Comparison of ENCODE assay signal across 13 cellular contexts in genomic region chr13:99339736-99340392, GRCh38. TPM values are rescaled to one million over a fixed set of nuclear protein-coding genes. Genes with fewer than 3 reads are reported as not detected.
DNase-seq lines count a peak whose midpoint lies in the region; ATAC-seq, FAIRE-seq and TF ChIP-seq lines count a peak whose summit lies in the region.
"Had no signal": no experiment of that assay in that cellular context is flagged by ENCODE, and none has a peak within 500 bp of the region (broad histone marks: within the 10 kb centered on the region; RNA-seq: fewer than 3 reads in every experiment).

No MANE protein-coding gene starts in this region.

- no peak for TF ChIP-seq CTCF in DND-41 (IDR thresholded peaks at IDR 0.05; ENCODE audit: borderline replicate concordance, extremely low read depth, low read length, poor library complexity, severe bottlenecking)

- H3K4me1 ChIP-seq in DND-41 (ENCODE audit: insufficient read depth, low read length), result no peaks in the 10 kb centered on the region

- H3K9ac ChIP-seq in DND-41 (ENCODE audit: low read depth, low read length), result no peak overlapping the region

- peak; percentile 18 for DNase-seq in DND-41
- DNase-seq in NCI-H2171 (lab: John Stamatoyannopoulos, UW), result peak; percentile 56
- no peak for DNase-seq in activated T-helper 2 cell treated with anti-CD3 and anti-CD28 coated beads, Interferon-gamma antibody, Interleukin-2, Interleukin-4, amounts not matched to agents 10 μg/mL and 5 μg/mL and 100 μg/mL, durations not matched to agents 14 hours and 24 hours and 36 hours (ENCODE audit: low spot score)
- no peak for DNase-seq in NCI-H82 (lab: John Stamatoyannopoulos, UW)
- no peak for DNase-seq in NK-92 treated with Interleukin-12 subunit alpha and Interleukin-12 subunit beta, amount 100 ng/mL, for 24 hours (lab: John Stamatoyannopoulos, UW)
- DNase-seq: endodermal cell, NCI-H69 had no signal

- H3K27ac Mint-ChIP-seq in activated T-helper 2 cell treated with anti-CD3 and anti-CD28 coated beads, Interferon-gamma antibody, Interleukin-2, Interleukin-4, amounts not matched to agents 10 μg/mL and 5 μg/mL and 100 μg/mL, durations not matched to agents 14 hours and 24 hours and 36 hours, result peak overlapping the region; percentile 42

- peaks cover 60% of the 10 kb centered on the region for H3K36me3 ChIP-seq in DND-41 (ENCODE audit: insufficient read depth, low read length)

- H3K4me3 Mint-ChIP-seq in activated T-helper 2 cell treated with anti-CD3 and anti-CD28 coated beads, Interferon-gamma antibody, Interleukin-2, Interleukin-4, amounts not matched to agents 10 μg/mL and 5 μg/mL and 100 μg/mL, durations not matched to agents 14 hours and 24 hours and 36 hours (ENCODE audit: low read depth), result peak overlapping the region; percentile 50
- H3K4me3 Mint-ChIP-seq: endodermal cell had no signal

- intact Hi-C loops in activated T-helper 2 cell treated with anti-CD3 and anti-CD28 coated beads, Interferon-gamma antibody, Interleukin-2, Interleukin-4, amounts not matched to agents 10 μg/mL and 5 μg/mL and 100 μg/mL, durations not matched to agents 14 hours and 24 hours and 36 hours (cut with micrococcal nuclease), result no loop called here

- H3K27me3 Mint-ChIP-seq in activated T-helper 2 cell treated with anti-CD3 and anti-CD28 coated beads, Interferon-gamma antibody, Interleukin-2, Interleukin-4, amounts not matched to agents 10 μg/mL and 5 μg/mL and 100 μg/mL, durations not matched to agents 14 hours and 24 hours and 36 hours (ENCODE audit: low read depth), result no peaks in the 10 kb centered on the region

- H3K27me3 ChIP-seq in DND-41 (ENCODE audit: insufficient read depth, low read length, poor library complexity), result no peaks in the 10 kb centered on the region

- no peaks in the 10 kb centered on the region for H4K20me1 ChIP-seq in DND-41 (ENCODE audit: insufficient read depth, low read length)

- no peaks in the 10 kb centered on the region for H3K9me3 Mint-ChIP-seq in activated T-helper 2 cell treated with anti-CD3 and anti-CD28 coated beads, Interferon-gamma antibody, Interleukin-2, Interleukin-4, amounts not matched to agents 10 μg/mL and 5 μg/mL and 100 μg/mL, durations not matched to agents 14 hours and 24 hours and 36 hours
- H3K9me3 Mint-ChIP-seq: endodermal cell had no signal

- FAIRE-seq in islet of Langerhans (lab: Jason Lieb, UNC), result peak; percentile 68
- FAIRE-seq: G401.6 had no signal

- no peak overlapping the region for H3K4me3 ChIP-seq in DND-41 (ENCODE audit: low read depth in 1 of 2, low read length in 2 of 2)
- H3K4me3 ChIP-seq: lung, thoracic aorta had no signal

- no peaks in the 10 kb centered on the region for H3K9me3 ChIP-seq in DND-41 (ENCODE audit: insufficient read depth, low read length, severe bottlenecking)
- H3K9me3 ChIP-seq: thoracic aorta had no signal

- no peak overlapping the region for H2AFZ ChIP-seq in DND-41 (ENCODE audit: low read depth, low read length)

- H3K4me1 Mint-ChIP-seq in activated T-helper 2 cell treated with anti-CD3 and anti-CD28 coated beads, Interferon-gamma antibody, Interleukin-2, Interleukin-4, amounts not matched to agents 10 μg/mL and 5 μg/mL and 100 μg/mL, durations not matched to agents 14 hours and 24 hours and 36 hours (ENCODE audit: low read depth), result peaks cover 51% of the 10 kb centered on the region
- H3K4me1 Mint-ChIP-seq: endodermal cell had no signal

- ATAC-seq in DND-41 (ENCODE audit: insufficient read depth, low read depth), result no peak
- ATAC-seq in HG02642 (IDR thresholded peaks at IDR 0.05; ENCODE audit: poor library complexity, unreplicated experiment), result no peak
- no peak for ATAC-seq in GM18907 (IDR thresholded peaks at IDR 0.05; ENCODE audit: unreplicated experiment)

- H3K36me3 Mint-ChIP-seq in activated T-helper 2 cell treated with anti-CD3 and anti-CD28 coated beads, Interferon-gamma antibody, Interleukin-2, Interleukin-4, amounts not matched to agents 10 μg/mL and 5 μg/mL and 100 μg/mL, durations not matched to agents 14 hours and 24 hours and 36 hours (ENCODE audit: low read depth), result peaks cover 78% of the 10 kb centered on the region

- H3K4me2 ChIP-seq in DND-41 (ENCODE audit: insufficient read depth, low read length), result no peak overlapping the region

- no peak overlapping the region for H3K27ac ChIP-seq in DND-41 (ENCODE audit: low read length)
- H3K27ac ChIP-seq: thoracic aorta had no signal

- H3K79me2 ChIP-seq in DND-41 (ENCODE audit: insufficient read depth, low read length), result no peaks in the 10 kb centered on the region

RNA-seq across cellular contexts. Expression of gene GPR183, which starts 32.7 kb away (rescaled TPM):
- total RNA-seq in activated T-helper 2 cell treated with anti-CD3 and anti-CD28 coated beads, Interferon-gamma antibody, Interleukin-2, Interleukin-4, amounts not matched to agents 10 μg/mL and 5 μg/mL and 100 μg/mL, durations not matched to agents 14 hours and 24 hours and 36 hours, result 143 and 147 TPM in 2 replicates

Comparison
In these comparisons a context has a peak if more than half of its experiments do, and no peak if none do; other contexts are left out.
1. DNase-seq: peak in DND-41 (single experiment) and NCI-H2171 (single experiment); none in activated T-helper 2 cell treated with anti-CD3 and anti-CD28 coated beads, Interferon-gamma antibody, Interleukin-2, Interleukin-4, amounts not matched to agents 10 μg/mL and 5 μg/mL and 100 μg/mL, durations not matched to agents 14 hours and 24 hours and 36 hours (single experiment), NCI-H82 (single experiment) and NK-92 treated with Interleukin-12 subunit alpha and Interleukin-12 subunit beta, amount 100 ng/mL, for 24 hours (single experiment).